Comparison of ENCODE assay signal across 20 cellular contexts in the genomic region with DNA sequence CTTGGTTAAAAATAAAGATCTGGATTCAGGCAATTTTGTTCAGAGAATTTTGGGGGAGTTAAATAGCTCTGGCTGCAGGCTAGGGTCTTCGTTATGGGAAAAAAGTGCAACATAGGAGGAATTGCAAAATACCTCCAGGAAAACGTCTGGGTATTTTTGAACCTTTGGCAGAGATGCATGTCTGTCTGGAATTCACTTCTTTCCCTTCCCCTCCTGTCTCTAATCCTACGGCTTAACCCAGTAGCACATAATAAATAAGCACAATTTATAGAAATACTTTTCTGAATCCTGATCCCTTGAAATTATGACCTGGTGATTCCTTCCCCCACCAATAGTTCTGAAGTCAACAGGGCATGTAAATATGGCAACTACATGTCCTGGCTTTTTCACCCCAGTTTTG. TPM values are rescaled to one million over a fixed set of nuclear protein-coding genes. Genes with fewer than 3 reads are reported as not detected.
A peak's percentile ranks its signal among the peaks of the same experiment; 100 is the strongest.
DNase-seq lines count a peak whose midpoint lies in the region; ATAC-seq and TF ChIP-seq lines count a peak whose summit lies in the region.
"Had no signal": no experiment of that assay in that cellular context is flagged by ENCODE, and none has a peak within 500 bp of the region (broad histone marks: within the 10 kb centered on the region; RNA-seq: fewer than 3 reads in every experiment).

No MANE protein-coding gene starts in this region.

- no peak overlapping the region for H3K23ac ChIP-seq in neuronal stem cell (ENCODE audit: low read depth, low read length, poor library complexity)

- no peak overlapping the region for H3K4me3 ChIP-seq in neuronal stem cell (ENCODE audit: low read length in 2 of 2)
- H3K4me3 ChIP-seq: GM23248, K562 had no signal

- no peak overlapping the region for H3K9ac ChIP-seq in neuronal stem cell (ENCODE audit: low read depth, low read length, poor library complexity)
- H3K9ac ChIP-seq: GM23248 had no signal

- ATAC-seq in GM19463 (IDR thresholded peaks at IDR 0.05; ENCODE audit: unreplicated experiment) (no peak), HG03095 (IDR thresholded peaks at IDR 0.05; ENCODE audit: unreplicated experiment) (no peak), GM19035 (IDR thresholded peaks at IDR 0.05; ENCODE audit: unreplicated experiment) (no peak)
- ATAC-seq: K562 had no signal

- H2AK5ac ChIP-seq in neuronal stem cell (ENCODE audit: low read depth, low read length): no peak overlapping the region

- no peak overlapping the region for H3K4me3 Mint-ChIP-seq in CD14-positive monocyte
- H3K4me3 Mint-ChIP-seq: B cell; CD4-positive, alpha-beta T cell had no signal

- no peaks in the 10 kb centered on the region for H3K36me3 ChIP-seq in neuronal stem cell (replicated peaks in 1 of 2; ENCODE audit: control insufficient read depth in 2 of 2, insufficient read depth in 2 of 2, low read length in 2 of 2)

- no peak overlapping the region for H3K14ac ChIP-seq in neuronal stem cell (ENCODE audit: low read length)

- peak overlapping the region; percentile 60 for H2AFZ ChIP-seq in neuronal stem cell (ENCODE audit: low read length)
- H2AFZ ChIP-seq: GM23248 had no signal

- DNase-seq in CD14-positive monocyte (ENCODE audit: low spot score): no peak
- peak; percentile 70 for DNase-seq in amniotic epithelial cell (ENCODE audit: low read depth)
- DNase-seq in iris pigment epithelial cell (ENCODE audit: low read depth): peak; percentile 46
- DNase-seq in neuronal stem cell (ENCODE audit: low spot score): no peak
- DNase-seq in NOMO-1 treated with DMSO at 0.1 percent for 48 hours (lab: John Stamatoyannopoulos, UW; ENCODE audit: unreplicated experiment): no peak
- DNase-seq: 8988T; C1 segment of cervical spinal cord; Caco-2; CD4-positive, alpha-beta T cell; DMS153; DMS79; GDM1; GM23248; HCEC 1CT; IMR-90 had no signal

- peak overlapping the region in 6 of 7 donors; percentile 21 to 80 (median 62) for H3K27ac Mint-ChIP-seq in CD14-positive monocyte
- H3K27ac Mint-ChIP-seq: B cell; CD4-positive, alpha-beta T cell had no signal

- H4K8ac ChIP-seq in neuronal stem cell (ENCODE audit: low read depth, low read length): no peak overlapping the region

- peaks cover 0 to 3% of the 10 kb centered on the region in 2 donors for H3K4me1 ChIP-seq in neuronal stem cell (ENCODE audit: control insufficient read depth in 2 of 2, insufficient read depth in 1 of 2, low read depth in 1 of 2, low read length in 2 of 2)
- H3K4me1 ChIP-seq: Caco-2 had no signal

- H3K4me2 ChIP-seq in neuronal stem cell (ENCODE audit: insufficient read depth, low read length, poor library complexity, severe bottlenecking): no peak overlapping the region

- no CpG with 5 or more reads among the region's 3 CpGs for WGBS in neuronal stem cell (ENCODE audit: extremely low coverage in 2 of 2, insufficient read length in 2 of 2, insufficient replicate concordance in 1 of 2), 2 donors

- H3K18ac ChIP-seq in neuronal stem cell (ENCODE audit: low read length): no peak overlapping the region

- H2BK5ac ChIP-seq in neuronal stem cell (ENCODE audit: low read length): no peak overlapping the region

- H4K91ac ChIP-seq in neuronal stem cell (ENCODE audit: low read depth, low read length, poor library complexity): no peak overlapping the region

- H2BK15ac ChIP-seq in neuronal stem cell (ENCODE audit: low read length): no peak overlapping the region

- H3K9me3 Mint-ChIP-seq in CD14-positive monocyte: peaks cover 0 to 2% (median 0%) of the 10 kb centered on the region in 7 donors
- H3K9me3 Mint-ChIP-seq: CD4-positive, alpha-beta T cell had no signal

- intact Hi-C loops in CD14-positive monocyte (cut with micrococcal nuclease): no loop called here

- no peaks in the 10 kb centered on the region for H3K27me3 ChIP-seq in neuronal stem cell (ENCODE audit: control insufficient read depth in 3 of 3, insufficient read depth in 3 of 3, low read depth in 1 of 3, low read length in 3 of 3)

- peaks cover 0 to 2% of the 10 kb centered on the region in 2 donors for H3K9me3 ChIP-seq in neuronal stem cell (replicated peaks in 1 of 2; ENCODE audit: control insufficient read depth in 2 of 2, insufficient read depth in 1 of 2, low read depth in 1 of 2, low read length in 2 of 2)

- H3K27ac ChIP-seq in neuronal stem cell (replicated peaks; ENCODE audit: low read length): no peak overlapping the region
- H3K27ac ChIP-seq: GM23248 had no signal

- peaks cover 26% of the 10 kb centered on the region for H3K4me1 Mint-ChIP-seq in CD14-positive monocyte
- H3K4me1 Mint-ChIP-seq: B cell had no signal

- no peak for TF ChIP-seq CTCF in CD14-positive monocyte (IDR thresholded peaks at IDR 0.05)

- H2BK12ac ChIP-seq in neuronal stem cell (ENCODE audit: low read length): no peak overlapping the region

- H3K36me3 Mint-ChIP-seq in CD14-positive monocyte: no peaks in the 10 kb centered on the region

- peaks cover 0 to 3% (median 1%) of the 10 kb centered on the region in 3 donors for H3K27me3 Mint-ChIP-seq in CD14-positive monocyte (ENCODE audit: low read depth in 3 of 3)

- H2BK120ac ChIP-seq in neuronal stem cell (ENCODE audit: low read depth, low read length): no peak overlapping the region

- H3K79me1 ChIP-seq in neuronal stem cell (ENCODE audit: low read depth, low read length): no peaks in the 10 kb centered on the region

- H3K4ac ChIP-seq in neuronal stem cell (ENCODE audit: low read length): no peak overlapping the region

RNA-seq across cellular contexts. Expression of a gene that starts 19.3 kb away (rescaled TPM):
- 10 to 100 TPM; 10.9 to 13.7 TPM for polyA plus RNA-seq in CD14-positive monocyte
- polyA plus RNA-seq in neuronal stem cell (2013, experiment 1 of 2): 90.3 TPM
- polyA plus RNA-seq in neuronal stem cell (2013, experiment 2 of 2): 93.1 TPM

RNA-seq across cellular contexts. Expression of a gene that starts 28.5 kb away (rescaled TPM):
- 1 to 10 TPM; 4.3 to 6.3 TPM for polyA plus RNA-seq in CD14-positive monocyte
- polyA plus RNA-seq in neuronal stem cell (2013, experiment 1 of 2): 25.1 TPM
- polyA plus RNA-seq in neuronal stem cell (2013, experiment 2 of 2): 25.6 TPM

Comparison
In these comparisons a context has a peak if more than half of its experiments do, and no peak if none do; other contexts are left out.
1. DNase-seq: peak in amniotic epithelial cell (single experiment) and iris pigment epithelial cell (single experiment); none in CD14-positive monocyte (single experiment), neuronal stem cell (single experiment) and NOMO-1 treated with DMSO at 0.1 percent for 48 hours (single experiment).